Comparison of ENCODE assay signal across 8 cellular contexts in the genomic region with DNA sequence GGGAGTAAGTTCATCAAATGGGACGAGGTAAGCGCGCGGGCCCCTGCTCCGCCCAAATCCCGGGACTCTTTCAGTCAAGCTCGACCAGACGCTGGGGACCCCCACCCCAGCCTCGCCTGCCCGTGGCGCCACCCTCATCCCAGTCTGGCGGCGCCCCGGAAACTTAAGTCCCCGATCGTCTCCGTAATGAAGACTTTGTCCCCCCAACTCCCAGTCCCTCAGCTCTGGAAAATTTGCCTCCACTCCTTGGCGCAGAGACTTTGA. TPM values are rescaled to one million over a fixed set of nuclear protein-coding genes. Genes with fewer than 3 reads are reported as not detected.
DNase-seq lines count a peak whose midpoint lies in the region; ATAC-seq, FAIRE-seq and TF ChIP-seq lines count a peak whose summit lies in the region.

No MANE protein-coding gene starts in this region.

- no peak for FAIRE-seq in HepG2 (lab: Jason Lieb, UNC)

- TF ChIP-seq POLR2A in HepG2 (IDR thresholded peaks at IDR 0.05; ENCODE audit: insufficient read depth in 1 of 2, low read depth in 2 of 2, low read length in 2 of 2): no peak
- TF ChIP-seq POLR2A in thyroid gland (IDR thresholded peaks at IDR 0.05): no peak

- H3K36me3 Mint-ChIP-seq in activated CD8-positive, alpha-beta memory T cell treated with anti-CD3 and anti-CD28 coated beads, Interleukin-2, amount 10 ng/mL, durations not matched to agents 7 days and 5 days: peaks cover 2% of the 10 kb centered on the region
- no peaks in the 10 kb centered on the region for H3K36me3 Mint-ChIP-seq in activated naive CD8-positive, alpha-beta T cell treated with anti-CD3 and anti-CD28 coated beads for 36 hours

- CTCF ChIA-PET in activated CD8-positive, alpha-beta memory T cell treated with anti-CD3 and anti-CD28 coated beads, Interleukin-2, amount 10 ng/mL, durations not matched to agents 7 days and 5 days (lab: Charles Lee): interaction anchor here (1.0 to 12.3 kb wide), 13 partner anchors 9 to 81 kb away, joined by 4 to 146 read pairs (median 12); a partner anchor contains a TSS
- CTCF ChIA-PET in HepG2 (lab: Yijun Ruan, JAX; ENCODE audit: low intra/inter-chr PET ratio, low total read pairs): no interaction called here

- POLR2A ChIA-PET in HepG2 (lab: Yijun Ruan, JAX): interaction anchor here (1.3 to 2.1 kb wide), 4 partner anchors 10 to 53 kb away, joined by 6 to 7 read pairs (median 6); a partner anchor contains a TSS

- H3K4me1 ChIP-seq in HepG2 (ENCODE audit: insufficient read depth, low read length): peaks cover 51% of the 10 kb centered on the region
- H3K4me1 ChIP-seq in thyroid gland: peaks cover 25 to 30% of the 10 kb centered on the region in 2 donors

- DNase-seq in activated CD8-positive, alpha-beta memory T cell treated with anti-CD3 and anti-CD28 coated beads, Interleukin-2, amount 10 ng/mL, durations not matched to agents 7 days and 5 days: no peak
- no peak for DNase-seq in activated CD8-positive, alpha-beta memory T cell treated with anti-CD3 and anti-CD28 coated beads, Interleukin-2, amount 50 U/mL, for 4 hours
- no peak for DNase-seq in activated naive CD8-positive, alpha-beta T cell treated with anti-CD3 and anti-CD28 coated beads for 36 hours
- DNase-seq in HepG2 (ENCODE audit: low spot score) (no peak), thyroid gland (no peak), hypothalamus (lab: John Stamatoyannopoulos, UW) (no peak), NCI-H2171 treated with DMSO at 0.1 percent for 48 hours (lab: John Stamatoyannopoulos, UW) (no peak)

- no peaks in the 10 kb centered on the region for H3K27me3 Mint-ChIP-seq in activated CD8-positive, alpha-beta memory T cell treated with anti-CD3 and anti-CD28 coated beads, Interleukin-2, amount 10 ng/mL, durations not matched to agents 7 days and 5 days
- H3K27me3 Mint-ChIP-seq in activated naive CD8-positive, alpha-beta T cell treated with anti-CD3 and anti-CD28 coated beads for 36 hours: no peaks in the 10 kb centered on the region

- intact Hi-C loops in HepG2 (cut with micrococcal nuclease; ENCODE audit: unreplicated experiment) (loop anchor here (2.0 kb wide), 2 partner anchors 17 to 61 kb away; no protein-coding TSS in a partner anchor), thyroid gland (cut with DNase I) (no loop called here)

- TF ChIP-seq EP300 in HepG2 (IDR thresholded peaks at IDR 0.05; ENCODE audit: low read depth in 2 of 2, low read length in 2 of 2) (no peak), HepG2 (CRISPR knock-in tag; IDR thresholded peaks at IDR 0.05; ENCODE audit: borderline replicate concordance) (no peak)

- peak overlapping the region; percentile 66 to 88 (median 83) for H3K4me3 ChIP-seq in HepG2 (replicated peaks in 1 of 3; ENCODE audit: insufficient read depth in 1 of 3, low read depth in 2 of 3, low read length in 3 of 3)
- peak overlapping the region; percentile 31 to 83 (median 68) for H3K4me3 ChIP-seq in thyroid gland (replicated peaks in 1 of 3)

- peak overlapping the region; percentile 97 for H3K4me2 ChIP-seq in HepG2 (ENCODE audit: low read depth, low read length)

- peaks cover 29% of the 10 kb centered on the region for H3K4me1 Mint-ChIP-seq in activated CD8-positive, alpha-beta memory T cell treated with anti-CD3 and anti-CD28 coated beads, Interleukin-2, amount 10 ng/mL, durations not matched to agents 7 days and 5 days
- H3K4me1 Mint-ChIP-seq in activated naive CD8-positive, alpha-beta T cell treated with anti-CD3 and anti-CD28 coated beads for 36 hours: peaks cover 16% of the 10 kb centered on the region

- 0% methylated on average over 5 of the region's 18 CpGs for WGBS in HepG2 (ENCODE audit: low lambda C conversion rate)
- WGBS in thyroid gland, 2 donors: 3 to 5% methylated on average over 8 to 10 of the region's 18 CpGs

- H3K36me3 ChIP-seq in HepG2 (replicated peaks in 1 of 2; ENCODE audit: control insufficient read depth in 1 of 2, insufficient read depth in 2 of 2, low read length in 2 of 2): peaks cover 5 to 10% of the 10 kb centered on the region in 2 experiments; a peak in 1 of 5 replicates
- peaks cover 0 to 7% of the 10 kb centered on the region in 2 donors for H3K36me3 ChIP-seq in thyroid gland

- H2AFZ ChIP-seq in HepG2 (ENCODE audit: low read length): no peak overlapping the region

- no peaks in the 10 kb centered on the region for H3K9me3 Mint-ChIP-seq in activated CD8-positive, alpha-beta memory T cell treated with anti-CD3 and anti-CD28 coated beads, Interleukin-2, amount 10 ng/mL, durations not matched to agents 7 days and 5 days (ENCODE audit: low read depth)
- no peaks in the 10 kb centered on the region for H3K9me3 Mint-ChIP-seq in activated naive CD8-positive, alpha-beta T cell treated with anti-CD3 and anti-CD28 coated beads for 36 hours

- peaks cover 7% of the 10 kb centered on the region for H3K79me2 ChIP-seq in HepG2 (ENCODE audit: insufficient read depth, low read length)

- H3K27me3 ChIP-seq in HepG2 (ENCODE audit: control insufficient read depth in 1 of 2, insufficient read depth in 2 of 2, low read length in 2 of 2) (no peaks in the 10 kb centered on the region; a peak in 1 of 5 replicates), thyroid gland (no peaks in the 10 kb centered on the region)

- no peaks in the 10 kb centered on the region for H4K20me1 ChIP-seq in HepG2 (ENCODE audit: insufficient read depth, low read length)

- no TSS peak for BruUV-seq in HepG2 (replicated peaks; lab: Mats Ljungman, UMichigan)

- no peaks in the 10 kb centered on the region for H3K9me3 ChIP-seq in HepG2 (ENCODE audit: low read length)
- H3K9me3 ChIP-seq in thyroid gland: no peaks in the 10 kb centered on the region

- H3K27ac Mint-ChIP-seq in activated CD8-positive, alpha-beta memory T cell treated with anti-CD3 and anti-CD28 coated beads, Interleukin-2, amount 10 ng/mL, durations not matched to agents 7 days and 5 days: peak overlapping the region; percentile 69
- peak overlapping the region; percentile 11 for H3K27ac Mint-ChIP-seq in activated naive CD8-positive, alpha-beta T cell treated with anti-CD3 and anti-CD28 coated beads for 36 hours

- peak overlapping the region; percentile 70 for H3K9ac ChIP-seq in HepG2 (ENCODE audit: insufficient read depth, low read depth, low read length)

- H3K27ac ChIP-seq in HepG2 (ENCODE audit: extremely low read length, insufficient read depth, low read length) (no peak overlapping the region), thyroid gland (peak overlapping the region in 1 of 3 donors; percentile 36)

- ATAC-seq in activated CD8-positive, alpha-beta memory T cell treated with anti-CD3 and anti-CD28 coated beads, Interleukin-2, amount 10 ng/mL, durations not matched to agents 7 days and 5 days: no peak
- no peak for ATAC-seq in HepG2
- no peak for ATAC-seq in GM21526 (IDR thresholded peaks at IDR 0.05; ENCODE audit: low FRiP score, unreplicated experiment)

- H3K4me3 Mint-ChIP-seq in activated CD8-positive, alpha-beta memory T cell treated with anti-CD3 and anti-CD28 coated beads, Interleukin-2, amount 10 ng/mL, durations not matched to agents 7 days and 5 days: peak overlapping the region; percentile 89
- H3K4me3 Mint-ChIP-seq in activated naive CD8-positive, alpha-beta T cell treated with anti-CD3 and anti-CD28 coated beads for 36 hours: peak overlapping the region; percentile 91

- no peak for TF ChIP-seq RAD21 in HepG2 (CRISPR knock-in tag; IDR thresholded peaks at IDR 0.05)

- in situ Hi-C loops in HepG2 (cut with HindIII; ENCODE audit: extremely low pct_ligation_motif_present, low pct_unique_long_range_greater_than_20kb): no loop called here

- TF ChIP-seq CTCF in HepG2 (CRISPR knock-in tag; IDR thresholded peaks at IDR 0.05) (no peak), thyroid gland (IDR thresholded peaks at IDR 0.05) (no peak)

RNA-seq across cellular contexts. Expression of a gene that starts 0.3 kb away (rescaled TPM):
- total RNA-seq in activated CD8-positive, alpha-beta memory T cell treated with anti-CD3 and anti-CD28 coated beads, Interleukin-2, amount 10 ng/mL, durations not matched to agents 7 days and 5 days: 10 to 100 TPM; 18.1 to 20.4 TPM
- 1 to 10 TPM; 7.3 to 7.4 TPM for total RNA-seq in activated naive CD8-positive, alpha-beta T cell treated with anti-CD3 and anti-CD28 coated beads for 36 hours
- total RNA-seq in HepG2 (2016; rRNA removed; fragmentation: Illumina TruSeq; extraction: Trizol): 11.0 and 13.8 TPM in 2 replicates
- total RNA-seq in HepG2 (2016; cell fraction: cytosol; rRNA removed; fragmentation: Illumina TruSeq; extraction: Trizol; ENCODE audit: low read depth): 1.0 and 1.3 TPM in 2 replicates
- total RNA-seq in HepG2 (2016; cell fraction: insoluble cytoplasmic fraction; rRNA removed; fragmentation: Illumina TruSeq; extraction: Trizol): 8.3 and 13.7 TPM in 2 replicates
- 4.1 and 4.8 TPM in 2 replicates for total RNA-seq in HepG2 (2016; cell fraction: membrane; rRNA removed; fragmentation: Illumina TruSeq; extraction: Trizol)
- 10.2 and 12.9 TPM in 2 replicates for total RNA-seq in HepG2 (2016; cell fraction: nucleus; rRNA removed; fragmentation: Illumina TruSeq; extraction: Trizol)
- 7.5 and 9.0 TPM in 2 replicates for polyA plus RNA-seq in HepG2 (2011; rRNA removed)
- polyA plus RNA-seq in HepG2 (2011; cell fraction: cytosol; rRNA removed): 4.0 and 5.1 TPM in 2 replicates
- polyA plus RNA-seq in HepG2 (2011; cell fraction: nucleus; rRNA removed): 41.8 and 57.9 TPM in 2 replicates
- polyA plus RNA-seq in HepG2 (2012): 4.3 TPM in 2 replicates
- polyA plus RNA-seq in HepG2 (2016; cell fraction: cytosol; fragmentation: Illumina TruSeq; extraction: Trizol; ENCODE audit: low read depth): 0.59 and 0.66 TPM in 2 replicates
- 7.0 and 8.7 TPM in 2 replicates for polyA plus RNA-seq in HepG2 (2016; cell fraction: insoluble cytoplasmic fraction; fragmentation: Illumina TruSeq; extraction: Trizol; ENCODE audit: low read depth)
- 1.6 and 1.9 TPM in 2 replicates for polyA plus RNA-seq in HepG2 (2016; cell fraction: membrane; fragmentation: Illumina TruSeq; extraction: Trizol; ENCODE audit: low read depth)
- polyA plus RNA-seq in HepG2 (2016; cell fraction: nucleus; fragmentation: Illumina TruSeq; extraction: Trizol; ENCODE audit: insufficient read depth, low read depth): 30.9 and 31.3 TPM in 2 replicates
- polyA minus RNA-seq in HepG2 (2011; rRNA and poly(A)+ RNA removed; ENCODE audit: low replicate concordance): 16.2 and 72.0 TPM in 2 replicates
- polyA minus RNA-seq in HepG2 (2011; cell fraction: cytosol; rRNA and poly(A)+ RNA removed): 6.0 and 9.0 TPM in 2 replicates
- 7.6 and 9.8 TPM in 2 replicates for polyA minus RNA-seq in HepG2 (2011; cell fraction: nucleus; rRNA and poly(A)+ RNA removed)
- 10 to 100 TPM; 18.8 to 39.2 (median 23.5) TPM for total RNA-seq in thyroid gland

RNA-seq across cellular contexts. Expression of a gene that starts 4.9 kb away (rescaled TPM):
- total RNA-seq in activated CD8-positive, alpha-beta memory T cell treated with anti-CD3 and anti-CD28 coated beads, Interleukin-2, amount 10 ng/mL, durations not matched to agents 7 days and 5 days: 100 to 1,000 TPM; 142 to 177 TPM
- total RNA-seq in activated naive CD8-positive, alpha-beta T cell treated with anti-CD3 and anti-CD28 coated beads for 36 hours: 100 to 1,000 TPM; 332 to 336 TPM
- total RNA-seq in HepG2 (2016; rRNA removed; fragmentation: Illumina TruSeq; extraction: Trizol) (120 and 148 TPM in 2 replicates), thyroid gland (100 to 1,000 TPM in 1 of 4 donors, 10 to 100 TPM in 3; 34.2 to 103 (median 83.8) TPM)
- total RNA-seq in HepG2 (2016; cell fraction: cytosol; rRNA removed; fragmentation: Illumina TruSeq; extraction: Trizol; ENCODE audit: low read depth): 601 and 608 TPM in 2 replicates
- total RNA-seq in HepG2 (2016; cell fraction: insoluble cytoplasmic fraction; rRNA removed; fragmentation: Illumina TruSeq; extraction: Trizol): 105 and 157 TPM in 2 replicates
- 455 and 460 TPM in 2 replicates for total RNA-seq in HepG2 (2016; cell fraction: membrane; rRNA removed; fragmentation: Illumina TruSeq; extraction: Trizol)
- total RNA-seq in HepG2 (2016; cell fraction: nucleus; rRNA removed; fragmentation: Illumina TruSeq; extraction: Trizol): 61.8 and 68.9 TPM in 2 replicates
- polyA plus RNA-seq in HepG2 (2011; rRNA removed): 110 and 111 TPM in 2 replicates
- 95.7 and 131 TPM in 2 replicates for polyA plus RNA-seq in HepG2 (2011; cell fraction: cytosol; rRNA removed)
- polyA plus RNA-seq in HepG2 (2011; cell fraction: nucleus; rRNA removed): 65.2 and 70.2 TPM in 2 replicates
- polyA plus RNA-seq in HepG2 (2012): 85.4 and 91.2 TPM in 2 replicates
- polyA plus RNA-seq in HepG2 (2016; cell fraction: cytosol; fragmentation: Illumina TruSeq; extraction: Trizol; ENCODE audit: low read depth): 679 and 681 TPM in 2 replicates
- polyA plus RNA-seq in HepG2 (2016; cell fraction: insoluble cytoplasmic fraction; fragmentation: Illumina TruSeq; extraction: Trizol; ENCODE audit: low read depth): 111 and 115 TPM in 2 replicates
- polyA plus RNA-seq in HepG2 (2016; cell fraction: membrane; fragmentation: Illumina TruSeq; extraction: Trizol; ENCODE audit: low read depth): 417 and 441 TPM in 2 replicates
- polyA plus RNA-seq in HepG2 (2016; cell fraction: nucleus; fragmentation: Illumina TruSeq; extraction: Trizol; ENCODE audit: insufficient read depth, low read depth): 105 and 136 TPM in 2 replicates
- 28.2 and 115 TPM in 2 replicates for polyA minus RNA-seq in HepG2 (2011; rRNA and poly(A)+ RNA removed; ENCODE audit: low replicate concordance)
- 27.3 and 27.5 TPM in 2 replicates for polyA minus RNA-seq in HepG2 (2011; cell fraction: cytosol; rRNA and poly(A)+ RNA removed)
- polyA minus RNA-seq in HepG2 (2011; cell fraction: nucleus; rRNA and poly(A)+ RNA removed): 10.6 and 13.1 TPM in 2 replicates

RNA-seq across cellular contexts. Expression of a gene that starts 10.8 kb away (rescaled TPM):
- 10 to 100 TPM; 23.4 to 23.9 TPM for total RNA-seq in activated CD8-positive, alpha-beta memory T cell treated with anti-CD3 and anti-CD28 coated beads, Interleukin-2, amount 10 ng/mL, durations not matched to agents 7 days and 5 days
- total RNA-seq in activated naive CD8-positive, alpha-beta T cell treated with anti-CD3 and anti-CD28 coated beads for 36 hours: 10 to 100 TPM; 21.9 to 22.8 TPM
- total RNA-seq in HepG2 (2016; rRNA removed; fragmentation: Illumina TruSeq; extraction: Trizol) (29.4 and 53.3 TPM in 2 replicates), thyroid gland (100 to 1,000 TPM; 107 to 271 (median 196) TPM)
- total RNA-seq in HepG2 (2016; cell fraction: cytosol; rRNA removed; fragmentation: Illumina TruSeq; extraction: Trizol; ENCODE audit: low read depth): 18.2 and 19.3 TPM in 2 replicates
- 32.3 and 56.4 TPM in 2 replicates for total RNA-seq in HepG2 (2016; cell fraction: insoluble cytoplasmic fraction; rRNA removed; fragmentation: Illumina TruSeq; extraction: Trizol)
- total RNA-seq in HepG2 (2016; cell fraction: membrane; rRNA removed; fragmentation: Illumina TruSeq; extraction: Trizol): 18.4 and 23.6 TPM in 2 replicates
- total RNA-seq in HepG2 (2016; cell fraction: nucleus; rRNA removed; fragmentation: Illumina TruSeq; extraction: Trizol): 36.5 and 38.1 TPM in 2 replicates
- polyA plus RNA-seq in HepG2 (2011; rRNA removed): 30.1 and 36.0 TPM in 2 replicates
- polyA plus RNA-seq in HepG2 (2011; cell fraction: cytosol; rRNA removed): 43.4 and 54.7 TPM in 2 replicates
- 26.7 and 33.6 TPM in 2 replicates for polyA plus RNA-seq in HepG2 (2011; cell fraction: nucleus; rRNA removed)
- polyA plus RNA-seq in HepG2 (2012): 49.8 and 55.5 TPM in 2 replicates
- 23.8 and 29.7 TPM in 2 replicates for polyA plus RNA-seq in HepG2 (2016; cell fraction: cytosol; fragmentation: Illumina TruSeq; extraction: Trizol; ENCODE audit: low read depth)
- 44.0 and 46.7 TPM in 2 replicates for polyA plus RNA-seq in HepG2 (2016; cell fraction: insoluble cytoplasmic fraction; fragmentation: Illumina TruSeq; extraction: Trizol; ENCODE audit: low read depth)
- 22.8 and 23.9 TPM in 2 replicates for polyA plus RNA-seq in HepG2 (2016; cell fraction: membrane; fragmentation: Illumina TruSeq; extraction: Trizol; ENCODE audit: low read depth)
- 104 and 111 TPM in 2 replicates for polyA plus RNA-seq in HepG2 (2016; cell fraction: nucleus; fragmentation: Illumina TruSeq; extraction: Trizol; ENCODE audit: insufficient read depth, low read depth)
- 21.5 and 47.8 TPM in 2 replicates for polyA minus RNA-seq in HepG2 (2011; rRNA and poly(A)+ RNA removed; ENCODE audit: low replicate concordance)
- 13.1 and 15.1 TPM in 2 replicates for polyA minus RNA-seq in HepG2 (2011; cell fraction: cytosol; rRNA and poly(A)+ RNA removed)
- 5.5 and 7.8 TPM in 2 replicates for polyA minus RNA-seq in HepG2 (2011; cell fraction: nucleus; rRNA and poly(A)+ RNA removed)

RNA-seq across cellular contexts. Expression of a gene that starts 17.3 kb away (rescaled TPM):
- 10 to 100 TPM; 53.4 to 54.8 TPM for total RNA-seq in activated CD8-positive, alpha-beta memory T cell treated with anti-CD3 and anti-CD28 coated beads, Interleukin-2, amount 10 ng/mL, durations not matched to agents 7 days and 5 days
- total RNA-seq in activated naive CD8-positive, alpha-beta T cell treated with anti-CD3 and anti-CD28 coated beads for 36 hours: 10 to 100 TPM; 84.7 to 85.8 TPM
- 10.1 and 11.3 TPM in 2 replicates for total RNA-seq in HepG2 (2016; rRNA removed; fragmentation: Illumina TruSeq; extraction: Trizol)
- 33.3 and 36.0 TPM in 2 replicates for total RNA-seq in HepG2 (2016; cell fraction: cytosol; rRNA removed; fragmentation: Illumina TruSeq; extraction: Trizol; ENCODE audit: low read depth)
- total RNA-seq in HepG2 (2016; cell fraction: insoluble cytoplasmic fraction; rRNA removed; fragmentation: Illumina TruSeq; extraction: Trizol): 7.7 and 10.8 TPM in 2 replicates
- total RNA-seq in HepG2 (2016; cell fraction: membrane; rRNA removed; fragmentation: Illumina TruSeq; extraction: Trizol): 38.1 and 42.4 TPM in 2 replicates
- 6.0 and 7.4 TPM in 2 replicates for total RNA-seq in HepG2 (2016; cell fraction: nucleus; rRNA removed; fragmentation: Illumina TruSeq; extraction: Trizol)
- polyA plus RNA-seq in HepG2 (2011; rRNA removed): 9.0 and 10.8 TPM in 2 replicates
- polyA plus RNA-seq in HepG2 (2011; cell fraction: cytosol; rRNA removed): 6.4 and 7.2 TPM in 2 replicates
- polyA plus RNA-seq in HepG2 (2011; cell fraction: nucleus; rRNA removed): 14.7 and 17.2 TPM in 2 replicates
- 40.4 and 54.0 TPM in 2 replicates for polyA plus RNA-seq in HepG2 (2012)
- polyA plus RNA-seq in HepG2 (2016; cell fraction: cytosol; fragmentation: Illumina TruSeq; extraction: Trizol; ENCODE audit: low read depth): 75.5 and 81.3 TPM in 2 replicates
- polyA plus RNA-seq in HepG2 (2016; cell fraction: insoluble cytoplasmic fraction; fragmentation: Illumina TruSeq; extraction: Trizol; ENCODE audit: low read depth): 19.0 and 24.4 TPM in 2 replicates
- polyA plus RNA-seq in HepG2 (2016; cell fraction: membrane; fragmentation: Illumina TruSeq; extraction: Trizol; ENCODE audit: low read depth): 73.2 and 75.8 TPM in 2 replicates
- 29.2 and 36.6 TPM in 2 replicates for polyA plus RNA-seq in HepG2 (2016; cell fraction: nucleus; fragmentation: Illumina TruSeq; extraction: Trizol; ENCODE audit: insufficient read depth, low read depth)
- 8.3 and 8.6 TPM in 2 replicates for polyA minus RNA-seq in HepG2 (2011; rRNA and poly(A)+ RNA removed; ENCODE audit: low replicate concordance)
- 9.6 and 10.8 TPM in 2 replicates for polyA minus RNA-seq in HepG2 (2011; cell fraction: cytosol; rRNA and poly(A)+ RNA removed)
- polyA minus RNA-seq in HepG2 (2011; cell fraction: nucleus; rRNA and poly(A)+ RNA removed): 2.8 and 3.7 TPM in 2 replicates
- total RNA-seq in thyroid gland: 100 to 1,000 TPM in 1 of 4 donors, 10 to 100 TPM in 3; 52.9 to 101 (median 75.7) TPM

RNA-seq across cellular contexts. Expression of a gene that starts 21.3 kb away (rescaled TPM):
- 10 to 100 TPM; 29.7 to 37.0 TPM for total RNA-seq in activated CD8-positive, alpha-beta memory T cell treated with anti-CD3 and anti-CD28 coated beads, Interleukin-2, amount 10 ng/mL, durations not matched to agents 7 days and 5 days
- total RNA-seq in activated naive CD8-positive, alpha-beta T cell treated with anti-CD3 and anti-CD28 coated beads for 36 hours: 10 to 100 TPM; 16.5 to 17.7 TPM
- total RNA-seq in HepG2 (2016; rRNA removed; fragmentation: Illumina TruSeq; extraction: Trizol) (7.1 and 10.3 TPM in 2 replicates), thyroid gland (10 to 100 TPM; 10.9 to 48.6 (median 21.9) TPM)
- 28.3 and 35.6 TPM in 2 replicates for total RNA-seq in HepG2 (2016; cell fraction: cytosol; rRNA removed; fragmentation: Illumina TruSeq; extraction: Trizol; ENCODE audit: low read depth)
- 6.3 and 10.4 TPM in 2 replicates for total RNA-seq in HepG2 (2016; cell fraction: insoluble cytoplasmic fraction; rRNA removed; fragmentation: Illumina TruSeq; extraction: Trizol)
- total RNA-seq in HepG2 (2016; cell fraction: membrane; rRNA removed; fragmentation: Illumina TruSeq; extraction: Trizol): 28.1 and 29.9 TPM in 2 replicates
- 5.2 and 8.8 TPM in 2 replicates for total RNA-seq in HepG2 (2016; cell fraction: nucleus; rRNA removed; fragmentation: Illumina TruSeq; extraction: Trizol)
- 60.8 and 70.9 TPM in 2 replicates for polyA plus RNA-seq in HepG2 (2011; rRNA removed)
- 33.5 and 51.1 TPM in 2 replicates for polyA plus RNA-seq in HepG2 (2011; cell fraction: cytosol; rRNA removed)
- polyA plus RNA-seq in HepG2 (2011; cell fraction: nucleus; rRNA removed): 73.5 and 95.2 TPM in 2 replicates
- polyA plus RNA-seq in HepG2 (2012): 39.4 and 41.6 TPM in 2 replicates
- polyA plus RNA-seq in HepG2 (2016; cell fraction: cytosol; fragmentation: Illumina TruSeq; extraction: Trizol; ENCODE audit: low read depth): 106 and 114 TPM in 2 replicates
- polyA plus RNA-seq in HepG2 (2016; cell fraction: insoluble cytoplasmic fraction; fragmentation: Illumina TruSeq; extraction: Trizol; ENCODE audit: low read depth): 22.4 and 29.3 TPM in 2 replicates
- polyA plus RNA-seq in HepG2 (2016; cell fraction: membrane; fragmentation: Illumina TruSeq; extraction: Trizol; ENCODE audit: low read depth): 95.1 and 103 TPM in 2 replicates
- polyA plus RNA-seq in HepG2 (2016; cell fraction: nucleus; fragmentation: Illumina TruSeq; extraction: Trizol; ENCODE audit: insufficient read depth, low read depth): 38.2 and 42.5 TPM in 2 replicates
- 22.4 and 24.1 TPM in 2 replicates for polyA minus RNA-seq in HepG2 (2011; rRNA and poly(A)+ RNA removed; ENCODE audit: low replicate concordance)
- polyA minus RNA-seq in HepG2 (2011; cell fraction: cytosol; rRNA and poly(A)+ RNA removed): 10.7 and 10.8 TPM in 2 replicates
- polyA minus RNA-seq in HepG2 (2011; cell fraction: nucleus; rRNA and poly(A)+ RNA removed): 6.1 and 7.1 TPM in 2 replicates
